ENCODE assay signal across 28 cellular contexts in genomic region chr6:35879151-35879550, GRCh38.
"Had no signal": no experiment of that assay in that cellular context is flagged by ENCODE, and none has a peak within 500 bp of the region (broad histone marks: within the 10 kb centered on the region; RNA-seq: fewer than 3 reads in every experiment).

No MANE protein-coding gene starts in this region.

- H3K27ac Mint-ChIP-seq: dendritic cell treated with granulocyte-macrophage colony-stimulating factor and Interleukin-4, amounts not matched to agents 40 ng/mL and 50 ng/mL, for 4 days; effector memory CD8-positive, alpha-beta T cell had no signal

- FAIRE-seq: colon, endometrium, endothelial cell of umbilical vein, frontal cortex had no signal

- H3K4me3 Mint-ChIP-seq: dendritic cell treated with granulocyte-macrophage colony-stimulating factor and Interleukin-4, amounts not matched to agents 40 ng/mL and 50 ng/mL, for 4 days; effector memory CD8-positive, alpha-beta T cell; endodermal cell had no signal

- H3K27me3 ChIP-seq: colonic mucosa, dorsolateral prefrontal cortex, esophagus muscularis mucosa, esophagus squamous epithelium, foreskin keratinocyte, gastroesophageal sphincter, heart left ventricle, heart right ventricle had no signal

- H3K4me3 ChIP-seq: colonic mucosa, coronary artery, dorsolateral prefrontal cortex, esophagus muscularis mucosa, esophagus squamous epithelium, gastroesophageal sphincter, heart left ventricle, heart right ventricle had no signal

- DNase-seq: colonic mucosa; cortex of kidney; dermis blood vessel endothelial cell; dorsolateral prefrontal cortex; effector CD4-positive, alpha-beta T cell; effector CD8-positive, alpha-beta T cell; effector memory CD4-positive, alpha-beta T cell; effector memory CD8-positive, alpha-beta T cell; endodermal cell; erythroblast; esophagus squamous epithelium; foreskin fibroblast; foreskin keratinocyte; foreskin melanocyte; glutamatergic neuron; head of caudate nucleus; heart left ventricle; heart right ventricle had no signal

- H3K4me1 ChIP-seq: colonic mucosa, esophagus muscularis mucosa, foreskin keratinocyte, gastroesophageal sphincter, heart left ventricle, heart right ventricle had no signal

- ATAC-seq: effector memory CD8-positive, alpha-beta T cell; esophagus mucosa; foreskin keratinocyte; gastroesophageal sphincter; heart left ventricle; heart right ventricle had no signal

- H3K9me3 ChIP-seq: colonic mucosa had no signal

- H3K27ac ChIP-seq: colonic mucosa, coronary artery, dorsolateral prefrontal cortex, epithelial cell of prostate, esophagus muscularis mucosa, esophagus squamous epithelium, foreskin keratinocyte, gastroesophageal sphincter, heart left ventricle, heart right ventricle had no signal

- H3K27me3 Mint-ChIP-seq: dendritic cell treated with granulocyte-macrophage colony-stimulating factor and Interleukin-4, amounts not matched to agents 40 ng/mL and 50 ng/mL, for 4 days; effector memory CD8-positive, alpha-beta T cell had no signal
